Comparison of ENCODE assay signal across 24 cellular contexts in genomic region chr13:89751537-89751936, GRCh38.
"Had no signal": no experiment of that assay in that cellular context is flagged by ENCODE, and none has a peak within 500 bp of the region (broad histone marks: within the 10 kb centered on the region; RNA-seq: fewer than 3 reads in every experiment).

No MANE protein-coding gene starts in this region.

- H3K4me1 ChIP-seq: parathyroid adenoma, psoas muscle, right lobe of liver, sigmoid colon, stomach, thyroid gland, tibial nerve, upper lobe of left lung, vagina had no signal

- H3K36me3 ChIP-seq: ovary, right lobe of liver, sigmoid colon, stomach, thoracic aorta, thyroid gland, tibial nerve, upper lobe of left lung, vagina had no signal

- ATAC-seq: natural killer cell; psoas muscle; right cardiac atrium; right lobe of liver; stimulated activated effector memory CD8-positive, alpha-beta T cell treated with anti-CD3 and anti-CD28 coated beads, Interleukin-12 subunit alpha, Interleukin-12 subunit beta, amount 100 ng/mL, for 72 hours; stimulated activated naive B cell treated with anti-CD40 and anti-IgM and Interleukin-4, amounts not matched to agents 10 μg/mL and 1 μg/mL and 100 μg/mL, for 72 hours had no signal

- H3K9me3 ChIP-seq: ovary, sigmoid colon, thoracic aorta, thyroid gland, vagina had no signal

- H3K9ac ChIP-seq: parathyroid adenoma had no signal

- H3K27ac ChIP-seq: ovary, parathyroid adenoma, psoas muscle, right lobe of liver, sigmoid colon, stomach, thoracic aorta, thyroid gland, tibial nerve, upper lobe of left lung, vagina had no signal

- H2AFZ ChIP-seq: parathyroid adenoma had no signal

- H3K27me3 ChIP-seq: ovary, right lobe of liver, sigmoid colon, stomach, thyroid gland, tibial nerve, upper lobe of left lung, vagina had no signal

- H3K4me3 ChIP-seq: ovary, psoas muscle, right lobe of liver, sigmoid colon, stomach, thoracic aorta, thyroid gland, tibial nerve, upper lobe of left lung, vagina had no signal

- H3K79me2 ChIP-seq: parathyroid adenoma had no signal

- DNase-seq: natural killer cell; occipital lobe; ovary; posterior cingulate gyrus; psoas muscle; right cardiac atrium; right lobe of liver; sigmoid colon; small intestine; stimulated activated CD4-positive, alpha-beta T cell treated with anti-CD3 and anti-CD28 coated beads, Interleukin-15, amount 100 ng/mL, for 24 hours; stimulated activated CD4-positive, alpha-beta T cell treated with anti-CD3 and anti-CD28 coated beads, Interleukin-2, amount 100 ng/mL, for 24 hours; stimulated activated CD4-positive, alpha-beta T cell treated with anti-CD3 and anti-CD28 coated beads, Interleukin-2, amount 100 ng/mL, for 48 hours; stimulated activated CD4-positive, alpha-beta T cell treated with anti-CD3 and anti-CD28 coated beads, Interleukin-4, amount 100 ng/mL, for 24 hours; stimulated activated naive B cell treated with anti-CD40 and anti-IgM and Interleukin-4, amounts not matched to agents 10 μg/mL and 1 μg/mL and 100 μg/mL, for 72 hours; stimulated activated naive CD4-positive, alpha-beta T cell treated with Interleukin-2 at 50 U/mL for 16 hours; stomach; thyroid gland; trophoblast cell; upper lobe of left lung had no signal
